ENCODE assay signal across 1 cellular context in genomic region chr4:8459867-8460453, GRCh38.
TF ChIP-seq lines count a peak whose summit lies in the region.

No MANE protein-coding gene starts in this region.

TF ChIP-seq in K562, 482 proteins besides CTCF, POLR2A, EP300 and RAD21 (continued from another document):
- TF ChIP-seq PBX2 (CRISPR knock-in tag; IDR thresholded peaks at IDR 0.05; ENCODE audit: low read depth) (no peak), PBX2 (tag; conservative IDR thresholded peaks at IDR 0.05; ENCODE audit: low read depth) (no peak), ZNF780A (CRISPR knock-in tag; IDR thresholded peaks at IDR 0.05) (no peak), MLX (CRISPR knock-in tag; conservative IDR thresholded peaks at IDR 0.05) (no peak), GTF2F1 (IDR thresholded peaks at IDR 0.05; ENCODE audit: low read depth, low read length) (no peak)
